In the genomic region with DNA sequence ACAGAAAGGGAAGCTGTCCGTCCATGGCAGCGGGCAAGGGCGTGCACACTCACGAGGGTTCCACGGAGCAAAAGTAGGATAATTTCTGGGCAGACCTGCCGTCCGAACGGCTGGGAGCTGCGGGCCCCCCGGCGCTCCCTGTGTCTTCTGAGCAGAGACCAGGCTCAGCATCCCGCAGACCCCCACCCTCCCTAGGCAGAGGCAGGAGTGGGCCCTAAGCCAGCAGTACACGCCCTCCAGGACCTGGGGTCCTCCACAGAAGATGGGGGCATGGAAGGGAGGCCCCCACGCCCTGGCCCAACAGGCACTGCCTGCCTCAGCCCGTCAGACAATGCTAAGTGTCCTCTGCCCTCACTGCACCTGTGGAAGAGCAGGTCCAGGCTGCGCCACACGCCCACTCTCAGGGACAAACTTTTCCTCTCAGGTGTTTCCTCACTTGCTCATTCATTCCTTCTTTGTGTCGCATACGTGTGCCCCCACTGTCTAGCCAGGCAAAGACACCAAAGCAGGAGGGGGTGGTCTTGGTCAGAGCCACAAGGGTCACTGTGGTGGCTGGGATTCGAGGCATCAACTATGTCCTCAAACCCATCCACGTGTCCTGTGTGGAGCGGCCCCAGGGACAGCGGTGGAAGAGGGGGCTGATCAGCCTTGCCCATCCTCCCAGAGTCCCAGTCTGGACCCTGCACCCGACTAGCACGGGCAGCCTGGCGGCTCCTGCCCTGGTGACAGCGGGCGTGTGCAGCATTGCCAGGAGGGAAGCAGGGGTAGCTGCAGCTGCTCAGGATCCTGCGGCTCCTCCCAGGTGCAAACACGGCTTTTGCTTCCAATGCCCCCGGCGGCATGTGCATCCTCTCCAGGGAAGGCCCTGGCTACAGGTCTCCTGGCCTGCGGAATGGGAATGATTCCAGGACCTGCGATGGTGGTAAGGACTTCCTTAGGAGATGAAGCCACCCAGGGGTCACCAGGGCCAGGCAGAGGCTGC, we compare ENCODE assay signal across 1 cellular context.
TF ChIP-seq lines count a peak whose summit lies in the region.

No MANE protein-coding gene starts in this region.

TF ChIP-seq in HepG2, 621 proteins besides CTCF, POLR2A, EP300 and RAD21:
- 0 out of 2 replicates have a peak, but pooled peaks have one; percentile 32 for TF ChIP-seq CENPT (CRISPR knock-in tag; IDR thresholded peaks at IDR 0.05; ENCODE audit: low read depth)
- TF ChIP-seq, protein P1, sequence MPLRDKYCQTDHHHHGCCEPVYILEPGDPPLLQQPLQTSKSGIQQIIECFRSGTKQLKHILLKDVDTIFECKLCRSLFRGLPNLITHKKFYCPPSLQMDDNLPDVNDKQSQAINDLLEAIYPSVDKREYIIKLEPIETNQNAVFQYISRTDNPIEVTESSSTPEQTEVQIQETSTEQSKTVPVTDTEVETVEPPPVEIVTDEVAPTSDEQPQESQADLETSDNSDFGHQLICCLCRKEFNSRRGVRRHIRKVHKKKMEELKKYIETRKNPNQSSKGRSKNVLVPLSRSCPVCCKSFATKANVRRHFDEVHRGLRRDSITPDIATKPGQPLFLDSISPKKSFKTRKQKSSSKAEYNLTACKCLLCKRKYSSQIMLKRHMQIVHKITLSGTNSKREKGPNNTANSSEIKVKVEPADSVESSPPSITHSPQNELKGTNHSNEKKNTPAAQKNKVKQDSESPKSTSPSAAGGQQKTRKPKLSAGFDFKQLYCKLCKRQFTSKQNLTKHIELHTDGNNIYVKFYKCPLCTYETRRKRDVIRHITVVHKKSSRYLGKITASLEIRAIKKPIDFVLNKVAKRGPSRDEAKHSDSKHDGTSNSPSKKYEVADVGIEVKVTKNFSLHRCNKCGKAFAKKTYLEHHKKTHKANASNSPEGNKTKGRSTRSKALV (CRISPR knock-in tag; IDR thresholded peaks at IDR 0.05), result 0 out of 2 replicates have a peak, but pooled peaks have one; percentile 2
- no peak for TF ChIP-seq ZNF616 (CRISPR knock-in tag; IDR thresholded peaks at IDR 0.05; ENCODE audit: low read depth)
